In the genomic region with DNA sequence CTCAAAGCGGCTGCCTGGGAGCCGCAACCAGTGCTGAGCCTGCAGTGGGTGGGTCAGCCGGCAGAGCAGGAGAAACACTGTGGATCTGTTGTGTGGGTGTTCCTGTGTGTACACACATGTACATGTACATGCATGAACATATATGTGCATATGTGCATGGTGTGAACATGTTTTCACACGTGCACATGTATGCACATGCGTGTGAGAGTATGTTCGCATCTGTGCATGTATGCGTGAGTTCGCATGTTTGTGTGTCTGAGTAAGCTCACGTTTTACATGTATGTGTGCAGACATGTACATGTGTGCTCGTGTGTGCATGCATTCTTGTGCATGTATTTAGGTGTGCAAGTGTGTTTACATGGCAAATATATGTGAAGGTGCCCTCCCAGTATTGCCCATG, we compare ENCODE assay signal across 26 cellular contexts.
"Had no signal": no experiment of that assay in that cellular context is flagged by ENCODE, and none has a peak within 500 bp of the region (broad histone marks: within the 10 kb centered on the region; RNA-seq: fewer than 3 reads in every experiment).

No MANE protein-coding gene starts in this region.

- H3K4me3 Mint-ChIP-seq: mesothelial cell of epicardium; naive B cell; natural killer cell; nephron progenitor cell; neural progenitor cell; stimulated activated effector memory CD8-positive, alpha-beta T cell treated with anti-CD3 and anti-CD28 coated beads, Interleukin-12 subunit alpha, Interleukin-12 subunit beta, amount 100 ng/mL, for 72 hours; stimulated activated naive CD8-positive, alpha-beta T cell treated with anti-CD3 and anti-CD28 coated beads, Interleukin-15, Interleukin-2, amounts not matched to agents 100 ng/mL and 50 ng/mL, for 24 hours had no signal

- ATAC-seq: heart right ventricle; natural killer cell; sciatic nerve; stimulated activated effector memory CD8-positive, alpha-beta T cell treated with anti-CD3 and anti-CD28 coated beads, Interleukin-12 subunit alpha, Interleukin-12 subunit beta, amount 100 ng/mL, for 72 hours had no signal

- H3K27me3 ChIP-seq: hepatocyte, neural progenitor cell, ovary, right atrium auricular region, upper lobe of left lung had no signal

- H3K36me3 ChIP-seq: heart right ventricle, left ventricle myocardium inferior, neural progenitor cell, ovary, right atrium auricular region, suprapubic skin, thoracic aorta, tibial artery, upper lobe of left lung had no signal

- H3K9me3 Mint-ChIP-seq: natural killer cell; stimulated activated effector memory CD8-positive, alpha-beta T cell treated with anti-CD3 and anti-CD28 coated beads, Interleukin-12 subunit alpha, Interleukin-12 subunit beta, amount 100 ng/mL, for 72 hours had no signal

- H3K27me3 Mint-ChIP-seq: naive B cell; stimulated activated naive CD8-positive, alpha-beta T cell treated with anti-CD3 and anti-CD28 coated beads, Interleukin-15, Interleukin-2, amounts not matched to agents 100 ng/mL and 50 ng/mL, for 24 hours had no signal

- H3K27ac ChIP-seq: heart right ventricle, hepatocyte, left ventricle myocardium inferior, neural progenitor cell, ovary, right atrium auricular region, skin epidermis, suprapubic skin, thoracic aorta, tibial artery, upper lobe of left lung had no signal

- H3K27ac Mint-ChIP-seq: mesothelial cell of epicardium; naive B cell; natural killer cell; nephron progenitor cell; neural progenitor cell; progenitor cell of endocrine pancreas; stimulated activated effector memory CD8-positive, alpha-beta T cell treated with anti-CD3 and anti-CD28 coated beads, Interleukin-12 subunit alpha, Interleukin-12 subunit beta, amount 100 ng/mL, for 72 hours; stimulated activated naive CD8-positive, alpha-beta T cell treated with anti-CD3 and anti-CD28 coated beads, Interleukin-15, Interleukin-2, amounts not matched to agents 100 ng/mL and 50 ng/mL, for 24 hours had no signal

- H3K9me3 ChIP-seq: ovary, suprapubic skin, thoracic aorta had no signal

- H3K9ac ChIP-seq: neural progenitor cell had no signal

- H3K79me2 ChIP-seq: hepatocyte had no signal

- H3K4me2 ChIP-seq: hepatocyte, neural progenitor cell had no signal

- H3K4me1 Mint-ChIP-seq: mesothelial cell of epicardium; naive B cell; natural killer cell; nephron progenitor cell; stimulated activated effector memory CD8-positive, alpha-beta T cell treated with anti-CD3 and anti-CD28 coated beads, Interleukin-12 subunit alpha, Interleukin-12 subunit beta, amount 100 ng/mL, for 72 hours had no signal

- H3K36me3 Mint-ChIP-seq: mesothelial cell of epicardium; naive B cell; natural killer cell; stimulated activated effector memory CD8-positive, alpha-beta T cell treated with anti-CD3 and anti-CD28 coated beads, Interleukin-12 subunit alpha, Interleukin-12 subunit beta, amount 100 ng/mL, for 72 hours had no signal

- DNase-seq: heart right ventricle; islet precursor cell; left ventricle myocardium inferior; mesendoderm; naive B cell; natural killer cell; nephron progenitor cell; ovary; stimulated activated CD4-positive, alpha-beta T cell treated with anti-CD3 and anti-CD28 coated beads, Interleukin-12 subunit alpha, Interleukin-12 subunit beta, amount 100 ng/mL, for 4 hours; stimulated activated CD4-positive, alpha-beta T cell treated with anti-CD3 and anti-CD28 coated beads, Interleukin-15, amount 100 ng/mL, for 24 hours; stimulated activated CD4-positive, alpha-beta T cell treated with anti-CD3 and anti-CD28 coated beads, Interleukin-4, amount 100 ng/mL, for 24 hours; stimulated activated naive CD4-positive, alpha-beta T cell; tibial artery; upper lobe of left lung had no signal

- H3K4me3 ChIP-seq: heart right ventricle, hepatocyte, left ventricle myocardium inferior, lung, neural progenitor cell, ovary, right atrium auricular region, skin epidermis, suprapubic skin, thoracic aorta, tibial artery, upper lobe of left lung had no signal

- H3K4me1 ChIP-seq: heart right ventricle, left ventricle myocardium inferior, right atrium auricular region, suprapubic skin, tibial artery, upper lobe of left lung had no signal

- H2AFZ ChIP-seq: hepatocyte, neural progenitor cell had no signal
